3 cellular contexts compared by ENCODE assay signal in genomic region chr7:101723835-101724234, GRCh38.
A peak's percentile ranks its signal among the peaks of the same experiment; 100 is the strongest.
TF ChIP-seq lines count a peak whose summit lies in the region.

No MANE protein-coding gene starts in this region.

TF ChIP-seq in IMR-90, 13 proteins besides CTCF, POLR2A, EP300 and RAD21:
- TF ChIP-seq MAZ (IDR thresholded peaks at IDR 0.05; ENCODE audit: borderline replicate concordance, low read depth, low read length), result no peak
- no peak for TF ChIP-seq MAFK (IDR thresholded peaks at IDR 0.05; ENCODE audit: low read depth, low read length)
- TF ChIP-seq SMC3 (IDR thresholded peaks at IDR 0.05; ENCODE audit: low read depth, low read length), result no peak
- no peak for TF ChIP-seq RFX5 (IDR thresholded peaks at IDR 0.05; ENCODE audit: low read depth, low read length)
- 0 out of 2 replicates have a peak, but pooled peaks have one; percentile 12 for TF ChIP-seq USF2 (IDR thresholded peaks at IDR 0.05; ENCODE audit: low read depth, low read length)
TF ChIP-seq in IMR-90: peak in this region for 1.

TF ChIP-seq in Ishikawa, 13 proteins besides CTCF, POLR2A, EP300 and RAD21:
- TF ChIP-seq CEBPB (IDR thresholded peaks at IDR 0.05), result no peak
- TF ChIP-seq USF1 (IDR thresholded peaks at IDR 0.05), result peak; percentile 22; the same call in 1 of the 2 replicates
- TF ChIP-seq TAF1 (IDR thresholded peaks at IDR 0.05; ENCODE audit: low read depth), result no peak
- no peak for TF ChIP-seq NFIC (IDR thresholded peaks at IDR 0.05)
- no peak for TF ChIP-seq TCF12 (IDR thresholded peaks at IDR 0.05; ENCODE audit: low read depth)
- TF ChIP-seq ZBTB7A (IDR thresholded peaks at IDR 0.05; ENCODE audit: low read depth), result no peak
- no peak for TF ChIP-seq EGR1 (IDR thresholded peaks at IDR 0.05)

TF ChIP-seq in K562, 482 proteins besides CTCF, POLR2A, EP300 and RAD21:
- TF ChIP-seq RAD51 (IDR thresholded peaks at IDR 0.05; ENCODE audit: borderline replicate concordance, low read depth) (peak; percentile 71; the same call in 1 of the 2 replicates), TOE1 (IDR thresholded peaks at IDR 0.05; ENCODE audit: borderline replicate concordance) (peak; percentile 74; the same call in 1 of the 2 replicates), TOE1 (CRISPR knock-in tag; IDR thresholded peaks at IDR 0.05; ENCODE audit: borderline replicate concordance, low read depth) (no peak), POLR2H (tag; IDR thresholded peaks at IDR 0.05; ENCODE audit: low read depth) (no peak), ZNF444 (CRISPR knock-in tag; IDR thresholded peaks at IDR 0.05) (no peak), PREB (CRISPR knock-in tag; IDR thresholded peaks at IDR 0.05) (0 out of 2 replicates have a peak, but pooled peaks have one; percentile 79), ZZZ3 (IDR thresholded peaks at IDR 0.05) (no peak), TRIM28 (IDR thresholded peaks at IDR 0.05) (peak; percentile 84), USF2 (CRISPR knock-in tag; IDR thresholded peaks at IDR 0.05) (peak; percentile 61), USF1 (CRISPR knock-in tag; IDR thresholded peaks at IDR 0.05) (peak; percentile 77), TFE3 (CRISPR knock-in tag; IDR thresholded peaks at IDR 0.05) (peak; percentile 80), CBX3 (IDR thresholded peaks at IDR 0.05; ENCODE audit: borderline replicate concordance in 1 of 2, low read length in 2 of 2) (peak in 1 of 2 experiments; percentile 83; a peak in 2 of 3 replicates), TRIM24 (IDR thresholded peaks at IDR 0.05) (peak; percentile 44 to 63; a peak in 3 of 4 replicates), NR2C1 (IDR thresholded peaks at IDR 0.05) (0 out of 2 replicates have a peak, but pooled peaks have one; percentile 24), NR2C1 (tag; IDR thresholded peaks at IDR 0.05) (no peak), CBFA2T2 (conservative IDR thresholded peaks at IDR 0.05) (peak; percentile 29; the same call in 1 of the 2 replicates), CBX5 (IDR thresholded peaks at IDR 0.05; ENCODE audit: borderline replicate concordance, low read depth) (0 out of 2 replicates have a peak, but pooled peaks have one; percentile 39)
